Comparison of ENCODE assay signal across 21 cellular contexts in the genomic region with DNA sequence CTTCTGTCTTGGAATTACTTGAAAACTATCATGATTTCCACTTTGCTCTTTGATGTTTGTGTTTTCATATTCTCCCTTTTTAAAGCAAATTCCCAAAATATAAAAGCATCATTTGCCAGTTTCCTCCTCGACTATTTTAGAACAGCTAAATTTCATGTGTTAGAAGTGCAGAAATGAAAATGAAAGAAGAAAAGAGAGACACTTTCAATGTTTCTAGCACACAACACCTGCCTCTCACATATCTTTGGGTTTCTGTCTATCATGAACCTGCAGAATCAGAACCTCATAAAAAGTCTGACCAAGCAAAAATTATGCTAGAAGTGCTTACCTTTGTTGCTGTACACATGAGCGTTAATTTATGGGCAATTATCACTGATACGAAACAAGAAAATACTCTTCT. TPM values are rescaled to one million over a fixed set of nuclear protein-coding genes. Genes with fewer than 3 reads are reported as not detected.
DNase-seq lines count a peak whose midpoint lies in the region; ATAC-seq and TF ChIP-seq lines count a peak whose summit lies in the region.
"Had no signal": no experiment of that assay in that cellular context is flagged by ENCODE, and none has a peak within 500 bp of the region (broad histone marks: within the 10 kb centered on the region; RNA-seq: fewer than 3 reads in every experiment).

No MANE protein-coding gene starts in this region.

- H3K27ac ChIP-seq in CD4-positive, alpha-beta T cell (ENCODE audit: low read depth, low read length) = no peak overlapping the region
- H3K27ac ChIP-seq: ascending aorta, PC-9, uterus, WERI-Rb-1 had no signal

- no peak for DNase-seq in CD4-positive, alpha-beta T cell
- DNase-seq in GM12864 (ENCODE audit: low read depth) = no peak
- DNase-seq in RPMI8226 = peak; percentile 45
- no peak for DNase-seq in glutamatergic neuron
- DNase-seq in DMS153 (lab: John Stamatoyannopoulos, UW) = no peak
- DNase-seq in foreskin melanocyte = no peak
- DNase-seq in NCI-H146 (lab: John Stamatoyannopoulos, UW) = no peak
- DNase-seq: C1 segment of cervical spinal cord; EL; islet precursor cell; NCI-H187; NCI-H510A treated with DMSO at 0.1 percent for 48 hours; PC-9; small intestine; stimulated activated naive CD4-positive, alpha-beta T cell treated with Interleukin-2 at 50 U/mL for 16 hours; uterus; WERI-Rb-1 had no signal

- H3K9me3 ChIP-seq in CD4-positive, alpha-beta T cell (ENCODE audit: control insufficient read depth, low read length) = peaks cover 9% of the 10 kb centered on the region
- H3K9me3 ChIP-seq: ascending aorta, uterus had no signal

- H3K27me3 Mint-ChIP-seq in CD4-positive, alpha-beta T cell = peaks cover 100% of the 10 kb centered on the region
- H3K27me3 Mint-ChIP-seq in glutamatergic neuron (ENCODE audit: unreplicated experiment) = peaks cover 38% of the 10 kb centered on the region

- no peak overlapping the region for H3K27ac Mint-ChIP-seq in CD4-positive, alpha-beta T cell
- H3K27ac Mint-ChIP-seq in glutamatergic neuron (ENCODE audit: unreplicated experiment) = peak overlapping the region; percentile 9

- H3K4me3 ChIP-seq in GM12864 (ENCODE audit: low read depth, low read length) = peak overlapping the region; percentile 67; the same call in 1 of the 2 replicates
- H3K4me3 ChIP-seq: PC-9, uterus had no signal

- peaks cover 98% of the 10 kb centered on the region for H3K27me3 ChIP-seq in CD4-positive, alpha-beta T cell (ENCODE audit: control insufficient read depth, insufficient read depth, low read length)

- CTCF ChIA-PET in CD4-positive, alpha-beta T cell (lab: Charles Lee) = interaction anchor here (1.0 kb wide), 1 partner anchor 15 kb away, joined by 4 read pairs; no protein-coding TSS in a partner anchor

- TF ChIP-seq CTCF in CD4-positive, alpha-beta T cell (IDR thresholded peaks at IDR 0.05) = no peak
- TF ChIP-seq CTCF in GM12864 (IDR thresholded peaks at IDR 0.05; ENCODE audit: low read depth, low read length, missing control alignments) (no peak), glutamatergic neuron (IDR thresholded peaks at IDR 0.05; ENCODE audit: partially characterized antibody, unreplicated experiment) (no peak)

- intact Hi-C loops in CD4-positive, alpha-beta T cell (cut with DNase I, micrococcal nuclease) = no loop called here

- POLR2A ChIA-PET in CD4-positive, alpha-beta T cell (lab: Charles Lee) = interaction anchor here (2.4 kb wide), 1 partner anchor 232 kb away, joined by 5 read pairs; the partner anchor contains the start of gene TIFA

- no peak for ATAC-seq in CD4-positive, alpha-beta T cell (ENCODE audit: poor library complexity)
- no peak for ATAC-seq in HG02642 (IDR thresholded peaks at IDR 0.05; ENCODE audit: poor library complexity, unreplicated experiment)

- H3K36me3 Mint-ChIP-seq in CD4-positive, alpha-beta T cell (ENCODE audit: low read depth) = no peaks in the 10 kb centered on the region
- H3K36me3 Mint-ChIP-seq in glutamatergic neuron (ENCODE audit: unreplicated experiment) = peaks cover 10% of the 10 kb centered on the region

- peaks cover 6% of the 10 kb centered on the region for H3K9me3 Mint-ChIP-seq in CD4-positive, alpha-beta T cell
- peaks cover 23% of the 10 kb centered on the region for H3K9me3 Mint-ChIP-seq in glutamatergic neuron (ENCODE audit: unreplicated experiment)

- H3K4me3 Mint-ChIP-seq in CD4-positive, alpha-beta T cell = peak overlapping the region; percentile 52
- H3K4me3 Mint-ChIP-seq in glutamatergic neuron (ENCODE audit: unreplicated experiment) = peak overlapping the region; percentile 94

- peaks cover 83% of the 10 kb centered on the region for H3K4me1 Mint-ChIP-seq in CD4-positive, alpha-beta T cell (ENCODE audit: low read depth)
- H3K4me1 Mint-ChIP-seq in glutamatergic neuron (ENCODE audit: low read depth, unreplicated experiment) = peaks cover 27% of the 10 kb centered on the region

RNA-seq across cellular contexts. Expression of gene NEUROG2, which starts 1.9 kb away (rescaled TPM):
- not detected for total RNA-seq in CD4-positive, alpha-beta T cell
- total RNA-seq in glutamatergic neuron (ENCODE audit: unreplicated experiment) = 7.3 TPM
- total RNA-seq: ascending aorta, mesenteric fat pad, osteoblast, PC-9, uterus had no signal
